Comparison of ENCODE assay signal across 10 cellular contexts in the genomic region with DNA sequence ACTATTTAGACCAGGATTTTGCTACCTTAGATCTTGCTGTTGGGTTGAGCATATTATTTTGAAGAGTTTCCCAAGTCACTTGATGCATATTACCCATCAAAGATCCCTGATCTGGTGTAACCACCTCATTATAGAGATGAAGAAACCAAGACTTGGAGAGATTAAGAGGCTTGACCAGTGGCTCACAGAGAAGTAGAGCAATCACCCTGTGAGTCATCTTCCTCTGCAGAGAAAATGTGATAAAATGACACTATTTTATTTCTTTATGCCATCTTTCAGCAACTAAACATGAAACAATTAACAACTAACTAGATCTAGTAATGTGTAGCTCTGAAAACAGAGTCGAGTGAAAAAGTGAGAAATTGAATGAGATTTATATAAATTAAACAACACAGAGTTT.
"Had no signal": no experiment of that assay in that cellular context is flagged by ENCODE, and none has a peak within 500 bp of the region (broad histone marks: within the 10 kb centered on the region; RNA-seq: fewer than 3 reads in every experiment).

No MANE protein-coding gene starts in this region.

- ATAC-seq: natural killer cell treated with Interleukin-12 subunit alpha and Interleukin-12 subunit beta and Interleukin-15 and Interleukin-18, amount 100 ng/mL, for 72 hours; stimulated activated effector memory CD8-positive, alpha-beta T cell treated with anti-CD3 and anti-CD28 coated beads, Interleukin-12 subunit alpha, Interleukin-12 subunit beta, amount 100 ng/mL, for 72 hours had no signal

- H3K4me3 ChIP-seq: thoracic aorta had no signal

- H3K27ac ChIP-seq: thoracic aorta had no signal

- H3K36me3 ChIP-seq: thoracic aorta had no signal

- H3K9me3 ChIP-seq: thoracic aorta had no signal

- DNase-seq: activated CD4-positive, alpha-beta T cell treated with anti-CD3 and anti-CD28 coated beads, Interleukin-2, amount 10 ng/mL, durations not matched to agents 7 days and 5 days; activated CD4-positive, CD25-positive, alpha-beta regulatory T cell; activated CD8-positive, alpha-beta memory T cell treated with anti-CD3 and anti-CD28 coated beads for 24 hours; activated naive CD8-positive, alpha-beta T cell treated with anti-CD3 and anti-CD28 coated beads for 36 hours; aorta; glutamatergic neuron; hypothalamus had no signal
